8 cellular contexts compared by ENCODE assay signal in the genomic region with DNA sequence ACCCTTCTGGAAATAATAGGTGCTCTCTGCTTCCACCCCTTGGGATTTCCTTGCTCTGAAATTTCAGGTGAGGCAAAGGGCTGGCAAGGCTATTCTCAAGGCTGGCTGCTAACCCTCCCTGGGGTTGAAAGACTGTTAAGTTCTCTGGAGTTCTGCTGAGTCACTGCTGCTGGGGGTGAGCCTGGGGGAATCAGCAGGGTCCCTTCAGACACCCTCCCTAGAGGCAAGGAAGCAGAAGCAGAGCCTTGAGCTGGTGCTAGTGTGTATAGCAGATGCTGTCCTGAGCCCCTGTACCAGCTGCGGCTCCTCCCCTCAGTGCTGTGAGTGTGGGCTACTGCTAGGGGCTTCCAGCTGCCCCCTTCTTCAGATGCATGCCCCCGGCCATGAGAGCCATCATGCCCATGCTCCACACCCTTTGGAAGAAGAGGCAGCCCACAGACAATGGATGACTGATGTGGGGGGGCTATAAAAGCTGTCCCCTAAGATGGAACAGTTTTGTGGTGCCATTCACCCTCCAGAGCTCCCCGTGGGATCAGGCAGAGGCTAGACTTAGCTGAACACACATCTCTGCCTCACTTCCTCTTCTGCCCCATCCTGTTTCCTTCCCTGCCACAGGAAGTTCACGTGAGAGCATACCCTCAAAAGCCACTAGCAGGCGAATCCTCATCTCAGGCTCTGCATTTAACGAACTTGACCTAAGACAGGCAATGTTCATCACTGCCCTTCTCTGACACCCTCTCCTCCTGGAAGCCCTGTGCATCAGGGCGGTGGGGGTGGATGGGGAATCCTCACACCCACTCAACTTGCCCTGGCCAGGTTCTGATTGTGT.
A peak's percentile ranks its signal among the peaks of the same experiment; 100 is the strongest.
DNase-seq lines count a peak whose midpoint lies in the region; ATAC-seq and TF ChIP-seq lines count a peak whose summit lies in the region.

No MANE protein-coding gene starts in this region.

- no peaks in the 10 kb centered on the region for H3K79me1 ChIP-seq in mesendoderm (ENCODE audit: low read length)

- no peaks in the 10 kb centered on the region for H3K9me3 Mint-ChIP-seq in activated CD8-positive, alpha-beta T cell treated with anti-CD3 and anti-CD28 coated beads for 36 hours

- no peak overlapping the region for H2BK5ac ChIP-seq in mesendoderm (ENCODE audit: low read length)

- H3K9ac ChIP-seq in mesendoderm (ENCODE audit: low read length) = no peak overlapping the region

- no peak overlapping the region for H3K4ac ChIP-seq in mesendoderm (ENCODE audit: low read depth, low read length)

- H3K36me3 ChIP-seq in mesendoderm (ENCODE audit: control insufficient read depth, insufficient read depth, low read length) = no peaks in the 10 kb centered on the region
- no peaks in the 10 kb centered on the region for H3K36me3 ChIP-seq in HAP-1 (replicated peaks)

- H3K23ac ChIP-seq in mesendoderm (ENCODE audit: low read length) = no peak overlapping the region

- in situ Hi-C loops in HAP-1 (cut with MboI; ENCODE audit: low sequenced_read_pairs) = no loop called here

- ATAC-seq in activated CD8-positive, alpha-beta T cell treated with anti-CD3 and anti-CD28 coated beads for 36 hours = peak; percentile 40
- no peak for ATAC-seq in HG03097 (IDR thresholded peaks at IDR 0.05; ENCODE audit: low FRiP score, unreplicated experiment)

- H3K4me1 ChIP-seq in mesendoderm (ENCODE audit: control insufficient read depth, low read depth, low read length) (peaks cover 14% of the 10 kb centered on the region), HAP-1 (no peaks in the 10 kb centered on the region)

- CTCF ChIA-PET in activated CD8-positive, alpha-beta T cell treated with anti-CD3 and anti-CD28 coated beads for 36 hours (lab: Charles Lee) = interaction anchor here (0.7 to 1.9 kb wide), 4 partner anchors 10 to 95 kb away, joined by 3 to 14 read pairs (median 6); a partner anchor contains a TSS
- CTCF ChIA-PET in GM10248 (lab: Yijun Ruan, JAX) = interaction anchor here (1.0 to 5.5 kb wide), 5 partner anchors 9 to 120 kb away, joined by 3 to 28 read pairs (median 6); no protein-coding TSS in a partner anchor

- H3K27me3 Mint-ChIP-seq in activated CD8-positive, alpha-beta T cell treated with anti-CD3 and anti-CD28 coated beads for 36 hours = no peaks in the 10 kb centered on the region

- H3K27ac ChIP-seq in HL-60 (replicated peaks) = peak overlapping the region; percentile 78
- H3K27ac ChIP-seq in mesendoderm (ENCODE audit: low read depth, low read length) = no peak overlapping the region

- intact Hi-C loops in activated CD8-positive, alpha-beta T cell treated with anti-CD3 and anti-CD28 coated beads for 36 hours (cut with micrococcal nuclease) = no loop called here

- no peaks in the 10 kb centered on the region for H3K36me3 Mint-ChIP-seq in activated CD8-positive, alpha-beta T cell treated with anti-CD3 and anti-CD28 coated beads for 36 hours (ENCODE audit: low read depth)

- H3K4me3 Mint-ChIP-seq in activated CD8-positive, alpha-beta T cell treated with anti-CD3 and anti-CD28 coated beads for 36 hours = peak overlapping the region; percentile 1

- no peak overlapping the region for H3K18ac ChIP-seq in mesendoderm (ENCODE audit: low read length)

- no peaks in the 10 kb centered on the region for H3K79me2 ChIP-seq in mesendoderm (ENCODE audit: control insufficient read depth, insufficient read depth, low read length)

- peaks cover 53% of the 10 kb centered on the region for H3K4me1 Mint-ChIP-seq in activated CD8-positive, alpha-beta T cell treated with anti-CD3 and anti-CD28 coated beads for 36 hours (ENCODE audit: low read depth)

- no peak overlapping the region for H3K4me3 ChIP-seq in HL-60 (replicated peaks; ENCODE audit: insufficient read depth, low read length)
- no peak overlapping the region for H3K4me3 ChIP-seq in mesendoderm (ENCODE audit: low read length)
- no peak overlapping the region for H3K4me3 ChIP-seq in HAP-1

- no peak overlapping the region for H4K8ac ChIP-seq in mesendoderm (ENCODE audit: low read depth, low read length)

- H3K27me3 ChIP-seq in HL-60 (ENCODE audit: insufficient read depth, poor library complexity, severe bottlenecking) (no peaks in the 10 kb centered on the region), mesendoderm (ENCODE audit: insufficient read depth, low read length, poor library complexity) (no peaks in the 10 kb centered on the region), HAP-1 (ENCODE audit: low read depth) (no peaks in the 10 kb centered on the region)

- TF ChIP-seq CTCF in HL-60 (IDR thresholded peaks at IDR 0.05; ENCODE audit: insufficient read depth, low read length) = no peak
- TF ChIP-seq CTCF in activated CD8-positive, alpha-beta T cell treated with anti-CD3 and anti-CD28 coated beads for 36 hours (IDR thresholded peaks at IDR 0.05) = no peak
- no peak for TF ChIP-seq CTCF in GM10248 (IDR thresholded peaks at IDR 0.05; ENCODE audit: control extremely low read depth, extremely low read depth, low read depth, missing control alignments)

- no peak overlapping the region for H2BK15ac ChIP-seq in mesendoderm (replicated peaks; ENCODE audit: low read depth)

- no peak overlapping the region for H2BK120ac ChIP-seq in mesendoderm (ENCODE audit: low read depth, low read length)

- WGBS in mesendoderm (ENCODE audit: extremely low coverage, insufficient coverage, low lambda C conversion rate) = no CpG with 5 or more reads among the region's 7 CpGs

- no peak overlapping the region for H2AK5ac ChIP-seq in mesendoderm (ENCODE audit: low read length)

- peak overlapping the region; percentile 0 for H3K56ac ChIP-seq in mesendoderm (ENCODE audit: low read length)

- H3K9me3 ChIP-seq in HAP-1 = no peaks in the 10 kb centered on the region

- H4K5ac ChIP-seq in mesendoderm (ENCODE audit: low read length) = no peak overlapping the region

- no peak overlapping the region for H3K4me2 ChIP-seq in mesendoderm (ENCODE audit: low read length)

- POLR2A ChIA-PET in activated CD8-positive, alpha-beta T cell treated with anti-CD3 and anti-CD28 coated beads for 36 hours (lab: Charles Lee) = interaction anchor here (0.8 to 1.6 kb wide), 5 partner anchors 9 to 349 kb away, joined by 3 to 5 read pairs (median 4); no protein-coding TSS in a partner anchor
- POLR2A ChIA-PET in GM10248 (lab: Yijun Ruan, JAX) = no interaction called here

- H3K27ac Mint-ChIP-seq in activated CD8-positive, alpha-beta T cell treated with anti-CD3 and anti-CD28 coated beads for 36 hours = peak overlapping the region; percentile 53

- peak; percentile 60 for DNase-seq in EH (ENCODE audit: low read depth)
- DNase-seq in HL-60 (ENCODE audit: low read depth in 1 of 2, low spot score in 1 of 2) = peak; percentile 81 to 92
- peak; percentile 43 for DNase-seq in activated CD8-positive, alpha-beta T cell treated with anti-CD3 and anti-CD28 coated beads for 36 hours
- DNase-seq in mesendoderm = peak; percentile 70
- DNase-seq in amniotic stem cell (lab: John Stamatoyannopoulos, UW) = no peak
- DNase-seq in GM10248 (ENCODE audit: extremely low spot score) = no peak
- no peak for DNase-seq in HAP-1 (ENCODE audit: low spot score in 2 of 2)

Comparison
In these comparisons a context has a peak if more than half of its experiments do, and no peak if none do; other contexts are left out.
1. DNase-seq: peak in EH (single experiment), HL-60 (2 of 2), activated CD8-positive, alpha-beta T cell treated with anti-CD3 and anti-CD28 coated beads for 36 hours (single experiment) and mesendoderm (single experiment); none in amniotic stem cell (single experiment), GM10248 (single experiment) and HAP-1 (0 of 2).